Comparison of ENCODE assay signal across 9 cellular contexts in genomic region chr17:40561871-40562611, GRCh38. TPM values are rescaled to one million over a fixed set of nuclear protein-coding genes. Genes with fewer than 3 reads are reported as not detected.
DNase-seq lines count a peak whose midpoint lies in the region; ATAC-seq and TF ChIP-seq lines count a peak whose summit lies in the region.
"Had no signal": no experiment of that assay in that cellular context is flagged by ENCODE, and none has a peak within 500 bp of the region (broad histone marks: within the 10 kb centered on the region; RNA-seq: fewer than 3 reads in every experiment).

No MANE protein-coding gene starts in this region.

- peaks cover 33% of the 10 kb centered on the region for H3K4me1 Mint-ChIP-seq in chondrocyte (ENCODE audit: low read depth)
- peaks cover 58% of the 10 kb centered on the region for H3K4me1 Mint-ChIP-seq in stimulated activated naive CD8-positive, alpha-beta T cell treated with anti-CD3 and anti-CD28 coated beads, Interleukin-15, amount 100 ng/mL, for 72 hours

- TF ChIP-seq POLR2A in tibial nerve (IDR thresholded peaks at IDR 0.05) = no peak

- H3K27ac ChIP-seq in tibial nerve = peak overlapping the region in 1 of 4 donors; percentile 34

- H3K36me3 Mint-ChIP-seq in chondrocyte (ENCODE audit: low read depth) = no peaks in the 10 kb centered on the region

- H3K4me3 ChIP-seq in tibial nerve = peak overlapping the region in 1 of 4 donors; percentile 42

- H3K4me3 Mint-ChIP-seq in chondrocyte (ENCODE audit: unreplicated experiment) = no peak overlapping the region
- peak overlapping the region; percentile 97 to 98 for H3K4me3 Mint-ChIP-seq in stimulated activated naive CD8-positive, alpha-beta T cell treated with anti-CD3 and anti-CD28 coated beads, Interleukin-15, amount 100 ng/mL, for 72 hours

- H3K27ac Mint-ChIP-seq in chondrocyte (ENCODE audit: unreplicated experiment) = no peak overlapping the region
- peak overlapping the region; percentile 100 for H3K27ac Mint-ChIP-seq in stimulated activated naive CD8-positive, alpha-beta T cell treated with anti-CD3 and anti-CD28 coated beads, Interleukin-15, amount 100 ng/mL, for 72 hours

- WGBS in tibial nerve, 2 donors = 77 to 79% methylated on average over 8 of the region's 8 CpGs

- H3K4me1 ChIP-seq in tibial nerve = peaks cover 3 to 38% (median 12%) of the 10 kb centered on the region in 4 donors

- peaks cover 7% of the 10 kb centered on the region for H3K27me3 Mint-ChIP-seq in chondrocyte (ENCODE audit: low read depth)
- H3K27me3 Mint-ChIP-seq in stimulated activated naive CD8-positive, alpha-beta T cell treated with anti-CD3 and anti-CD28 coated beads, Interleukin-15, amount 100 ng/mL, for 72 hours = no peaks in the 10 kb centered on the region

- TF ChIP-seq EP300 in tibial nerve (IDR thresholded peaks at IDR 0.05) = no peak

- no peaks in the 10 kb centered on the region for H3K9me3 ChIP-seq in tibial nerve

- TF ChIP-seq CTCF in chondrocyte (IDR thresholded peaks at IDR 0.05) (peak; percentile 39), tibial nerve (IDR thresholded peaks at IDR 0.05) (no peak)

- H3K9me3 Mint-ChIP-seq in chondrocyte (ENCODE audit: low read depth) = no peaks in the 10 kb centered on the region
- no peaks in the 10 kb centered on the region for H3K9me3 Mint-ChIP-seq in stimulated activated naive CD8-positive, alpha-beta T cell treated with anti-CD3 and anti-CD28 coated beads, Interleukin-15, amount 100 ng/mL, for 72 hours

- in situ Hi-C loops in SK-MEL-5 (cut with HindIII; ENCODE audit: low pct_unique_long_range_greater_than_20kb, low sequenced_read_pairs) = no loop called here

- DNase-seq in NOMO-1 treated with DMSO at 0.1 percent for 48 hours (lab: John Stamatoyannopoulos, UW; ENCODE audit: unreplicated experiment) = peak; percentile 8
- no peak for DNase-seq in NOMO-1 treated with dmso at 0.1 percent for 144 hours (lab: John Stamatoyannopoulos, UW; ENCODE audit: unreplicated experiment)
- peak; percentile 34 for DNase-seq in SK-MEL-5 (ENCODE audit: low read depth, low spot score)
- DNase-seq in chondrocyte (ENCODE audit: low spot score) = no peak
- DNase-seq in stimulated activated naive CD8-positive, alpha-beta T cell treated with anti-CD3 and anti-CD28 coated beads, Interleukin-15, amount 100 ng/mL, for 72 hours = peak; percentile 70 to 86
- DNase-seq in tibial nerve (ENCODE audit: low spot score in 2 of 2) = no peak

- no peaks in the 10 kb centered on the region for H3K36me3 ChIP-seq in tibial nerve

- peaks cover 0 to 8% of the 10 kb centered on the region in 2 donors for H3K27me3 ChIP-seq in tibial nerve

- peak; percentile 74 for ATAC-seq in stimulated activated naive CD8-positive, alpha-beta T cell treated with anti-CD3 and anti-CD28 coated beads, Interleukin-15, amount 100 ng/mL, for 72 hours
- ATAC-seq in GM19324 (IDR thresholded peaks at IDR 0.05; ENCODE audit: low FRiP score, unreplicated experiment) = no peak
- no peak for ATAC-seq in GM19328 (IDR thresholded peaks at IDR 0.05; ENCODE audit: unreplicated experiment)

RNA-seq across cellular contexts. Expression of gene CCR7, which starts 3.2 kb away (rescaled TPM):
- total RNA-seq in SK-MEL-5 (2014; rRNA removed; shearing (Covaris generic)) = not detected in 2 replicates
- 0.12 TPM in 1 of 2 replicates, not detected in the other for polyA plus RNA-seq in SK-MEL-5 (2015; cell fraction: cytosol; rRNA removed)
- polyA plus RNA-seq in SK-MEL-5 (2015; cell fraction: nucleus; rRNA removed) = not detected in 2 replicates
- total RNA-seq in chondrocyte (not detected in 3 replicates), tibial nerve (1 to 10 TPM in 1 of 4 donors, not detected in 3; 1.5 TPM)
- total RNA-seq: lung microvascular endothelial cell had no signal

Comparison
In these comparisons a context has a peak if more than half of its experiments do, and no peak if none do; other contexts are left out.
1. DNase-seq: peak in NOMO-1 treated with DMSO at 0.1 percent for 48 hours (single experiment), SK-MEL-5 (single experiment) and stimulated activated naive CD8-positive, alpha-beta T cell treated with anti-CD3 and anti-CD28 coated beads, Interleukin-15, amount 100 ng/mL, for 72 hours (2 of 2); none in NOMO-1 treated with dmso at 0.1 percent for 144 hours (single experiment), chondrocyte (single experiment) and tibial nerve (0 of 2).